ENCODE assay signal across 20 cellular contexts in genomic region chr14:74550071-74550470, GRCh38.
"Had no signal": no experiment of that assay in that cellular context is flagged by ENCODE, and none has a peak within 500 bp of the region (broad histone marks: within the 10 kb centered on the region; RNA-seq: fewer than 3 reads in every experiment).

No MANE protein-coding gene starts in this region.

- FAIRE-seq: colon had no signal

- ATAC-seq: gastrocnemius medialis; naive thymus-derived CD4-positive, alpha-beta T cell had no signal

- H3K4me3 ChIP-seq: gastrocnemius medialis, left ventricle myocardium inferior, transverse colon had no signal

- H3K4me2 ChIP-seq: SK-N-SH had no signal

- H3K27me3 ChIP-seq: gastrocnemius medialis, transverse colon had no signal

- H3K36me3 ChIP-seq: gastrocnemius medialis, left ventricle myocardium inferior, neutrophil, transverse colon had no signal

- DNase-seq: activated CD4-positive, alpha-beta memory T cell treated with anti-CD3 and anti-CD28 coated beads, Interleukin-2, amount 10 ng/mL, durations not matched to agents 7 days and 5 days; activated CD4-positive, alpha-beta T cell treated with anti-CD3 and anti-CD28 coated beads for 48 hours; activated CD4-positive, CD25-positive, alpha-beta regulatory T cell; activated naive CD4-positive, alpha-beta T cell; activated T-cell treated with anti-CD3 and anti-CD28 coated beads, Interleukin-2, amount 50 U/mL, for 1 hour; caudate nucleus; gastrocnemius medialis; head of caudate nucleus; kidney glomerular epithelial cell; left ventricle myocardium inferior; naive thymus-derived CD4-positive, alpha-beta T cell; retina; SK-N-SH; stimulated activated CD4-positive, alpha-beta T cell treated with anti-CD3 and anti-CD28 coated beads, Interleukin-12 subunit alpha, Interleukin-12 subunit beta, amount 100 ng/mL, for 4 hours; stimulated activated CD4-positive, alpha-beta T cell treated with anti-CD3 and anti-CD28 coated beads, Interleukin-1b, Interleukin-23, amount 100 ng/mL, for 48 hours; stimulated activated CD8-positive, alpha-beta memory T cell treated with anti-CD3 and anti-CD28 coated beads, Interleukin-4, amount 100 ng/mL, for 48 hours; stimulated activated naive CD4-positive, alpha-beta T cell; transverse colon had no signal

- H3K27ac ChIP-seq: neutrophil, transverse colon had no signal

- H3K9me3 ChIP-seq: gastrocnemius medialis, left ventricle myocardium inferior, neutrophil, SK-N-SH, transverse colon had no signal

- H3K9ac ChIP-seq: SK-N-SH had no signal
